ENCODE assay signal across 23 cellular contexts in the genomic region with DNA sequence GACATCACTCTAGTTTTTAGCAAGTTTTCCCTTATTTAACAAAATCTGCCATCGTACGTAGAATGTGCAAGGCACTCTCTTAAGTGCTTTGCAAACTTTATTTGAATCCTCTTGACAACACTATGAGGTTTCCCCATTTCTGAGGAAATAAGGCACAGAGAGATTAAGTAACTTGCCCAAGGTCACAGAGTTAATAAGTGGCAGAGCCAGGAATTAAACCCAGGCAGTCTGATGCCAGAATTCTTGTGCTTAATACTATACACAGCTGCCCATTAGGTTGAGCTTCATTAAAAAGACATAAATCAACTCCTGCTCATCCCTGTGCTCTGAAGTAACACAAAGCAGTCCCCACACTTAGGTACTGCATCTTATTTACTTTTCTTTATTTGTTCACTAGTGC.
"Had no signal": no experiment of that assay in that cellular context is flagged by ENCODE, and none has a peak within 500 bp of the region (broad histone marks: within the 10 kb centered on the region; RNA-seq: fewer than 3 reads in every experiment).

No MANE protein-coding gene starts in this region.

- H3K27ac ChIP-seq: adrenal gland, ascending aorta, foreskin keratinocyte, heart right ventricle, left lung, lower lobe of right lung, right lobe of liver, skin epidermis, WERI-Rb-1 had no signal

- H3K9me3 ChIP-seq: adrenal gland, ascending aorta, heart right ventricle, left lung, lower lobe of right lung, right lobe of liver had no signal

- H3K4me3 Mint-ChIP-seq: activated naive CD8-positive, alpha-beta T cell treated with anti-CD3 and anti-CD28 coated beads for 36 hours; natural killer cell; stimulated activated effector memory CD8-positive, alpha-beta T cell treated with anti-CD3 and anti-CD28 coated beads, Interleukin-12 subunit alpha, Interleukin-12 subunit beta, amount 100 ng/mL, for 72 hours; stimulated activated naive CD8-positive, alpha-beta T cell treated with anti-CD3 and anti-CD28 coated beads, Interleukin-15, Interleukin-2, amounts not matched to agents 100 ng/mL and 50 ng/mL, for 24 hours had no signal

- FAIRE-seq: endothelial cell of umbilical vein had no signal

- DNase-seq: activated CD4-positive, alpha-beta T cell treated with anti-CD3 and anti-CD28 coated beads for 48 hours; activated CD4-positive, alpha-beta T cell treated with anti-CD3 and anti-CD28 coated beads, Interleukin-2, amount 50 U/mL, for 48 hours; activated effector memory CD4-positive, alpha-beta T cell treated with Interleukin-2 at 50 U/mL for 16 hours; activated naive CD4-positive, alpha-beta T cell treated with Interleukin-2 at 50 U/mL for 16 hours; activated naive CD8-positive, alpha-beta T cell treated with anti-CD3 and anti-CD28 coated beads for 36 hours; adrenal gland; foreskin keratinocyte; heart right ventricle; left lung; lower lobe of right lung; mesenchymal stem cell; natural killer cell; right lobe of liver; stimulated activated CD4-positive, alpha-beta T cell treated with anti-CD3 and anti-CD28 coated beads, Interleukin-12 subunit alpha, Interleukin-12 subunit beta, amount 100 ng/mL, for 4 hours; stimulated activated CD4-positive, alpha-beta T cell treated with anti-CD3 and anti-CD28 coated beads, Interleukin-4, amount 100 ng/mL, for 24 hours; substantia nigra; WERI-Rb-1 had no signal

- H3K9me3 Mint-ChIP-seq: activated naive CD8-positive, alpha-beta T cell treated with anti-CD3 and anti-CD28 coated beads for 36 hours; natural killer cell; stimulated activated effector memory CD8-positive, alpha-beta T cell treated with anti-CD3 and anti-CD28 coated beads, Interleukin-12 subunit alpha, Interleukin-12 subunit beta, amount 100 ng/mL, for 72 hours; stimulated activated naive CD8-positive, alpha-beta T cell treated with anti-CD3 and anti-CD28 coated beads, Interleukin-15, Interleukin-2, amounts not matched to agents 100 ng/mL and 50 ng/mL, for 24 hours had no signal

- H3K27me3 Mint-ChIP-seq: progenitor cell of endocrine pancreas; stimulated activated naive CD8-positive, alpha-beta T cell treated with anti-CD3 and anti-CD28 coated beads, Interleukin-15, Interleukin-2, amounts not matched to agents 100 ng/mL and 50 ng/mL, for 24 hours had no signal

- H3K27me3 ChIP-seq: adrenal gland, ascending aorta, foreskin keratinocyte, heart right ventricle, left lung, right lobe of liver had no signal

- H3K4me3 ChIP-seq: adrenal gland, ascending aorta, heart right ventricle, left lung, lower lobe of right lung, right lobe of liver, skin epidermis had no signal

- H3K27ac Mint-ChIP-seq: natural killer cell; stimulated activated effector memory CD8-positive, alpha-beta T cell treated with anti-CD3 and anti-CD28 coated beads, Interleukin-12 subunit alpha, Interleukin-12 subunit beta, amount 100 ng/mL, for 72 hours; stimulated activated naive CD8-positive, alpha-beta T cell treated with anti-CD3 and anti-CD28 coated beads, Interleukin-15, Interleukin-2, amounts not matched to agents 100 ng/mL and 50 ng/mL, for 24 hours had no signal

- H3K4me1 ChIP-seq: adrenal gland, foreskin keratinocyte, lower lobe of right lung had no signal

- H3K36me3 Mint-ChIP-seq: activated naive CD8-positive, alpha-beta T cell treated with anti-CD3 and anti-CD28 coated beads for 36 hours; natural killer cell; stimulated activated effector memory CD8-positive, alpha-beta T cell treated with anti-CD3 and anti-CD28 coated beads, Interleukin-12 subunit alpha, Interleukin-12 subunit beta, amount 100 ng/mL, for 72 hours had no signal

- H3K4me1 Mint-ChIP-seq: activated naive CD8-positive, alpha-beta T cell treated with anti-CD3 and anti-CD28 coated beads for 36 hours; natural killer cell; stimulated activated effector memory CD8-positive, alpha-beta T cell treated with anti-CD3 and anti-CD28 coated beads, Interleukin-12 subunit alpha, Interleukin-12 subunit beta, amount 100 ng/mL, for 72 hours had no signal

- H3K36me3 ChIP-seq: adrenal gland, ascending aorta, heart right ventricle, left lung, lower lobe of right lung, right lobe of liver, WERI-Rb-1 had no signal
